1 cellular context compared by ENCODE assay signal in genomic region chr11:66072518-66072917, GRCh38.
TF ChIP-seq lines count a peak whose summit lies in the region.

No MANE protein-coding gene starts in this region.

TF ChIP-seq in HepG2, 621 proteins besides CTCF, POLR2A, EP300 and RAD21:
- TF ChIP-seq MTF1 (CRISPR knock-in tag; IDR thresholded peaks at IDR 0.05) (no peak), TFAP4 (IDR thresholded peaks at IDR 0.05; ENCODE audit: borderline replicate concordance, low read depth) (no peak), ZBTB33 (CRISPR knock-in tag; IDR thresholded peaks at IDR 0.05) (peak; percentile 41; the same call in 1 of the 2 replicates)
